18 cellular contexts compared by ENCODE assay signal in genomic region chr15:78925076-78925624, GRCh38.
"Had no signal": no experiment of that assay in that cellular context is flagged by ENCODE, and none has a peak within 500 bp of the region (broad histone marks: within the 10 kb centered on the region; RNA-seq: fewer than 3 reads in every experiment).

No MANE protein-coding gene starts in this region.

- H3K27me3 Mint-ChIP-seq: activated CD4-positive, alpha-beta memory T cell treated with anti-CD3 and anti-CD28 coated beads for 36 hours; central memory CD8-positive, alpha-beta T cell had no signal

- H3K4me1 Mint-ChIP-seq: central memory CD8-positive, alpha-beta T cell; natural killer cell had no signal

- DNase-seq: activated CD4-positive, alpha-beta memory T cell treated with anti-CD3 and anti-CD28 coated beads for 36 hours; activated naive CD4-positive, alpha-beta T cell treated with anti-CD3 and anti-CD28 coated beads, Interleukin-2, amount 50 U/mL, for 16 hours; dermis blood vessel endothelial cell; esophagus squamous epithelium; foreskin fibroblast; glutamatergic neuron; immature natural killer cell; left colon; mammary epithelial cell; mucosa of descending colon; natural killer cell; stimulated activated CD4-positive, alpha-beta T cell treated with anti-CD3 and anti-CD28 coated beads, Interleukin-2, amount 100 ng/mL, for 24 hours; stimulated activated naive CD8-positive, alpha-beta T cell treated with anti-CD3 and anti-CD28 coated beads, Interleukin-15, Interleukin-2, amounts not matched to agents 100 U/mL and 50 U/mL, for 24 hours had no signal

- H3K9me3 Mint-ChIP-seq: activated CD4-positive, alpha-beta memory T cell treated with anti-CD3 and anti-CD28 coated beads for 36 hours; activated T-helper 1 cell treated with anti-CD3 and anti-CD28 coated beads, Interleukin-12 subunit alpha, Interleukin-12 subunit beta, Interleukin-2, Interleukin-4 antibody, amounts not matched to agents 30 ng/mL and 10 ng/mL and 1 ng/mL, durations not matched to agents 14 hours and 24 hours and 36 hours; central memory CD8-positive, alpha-beta T cell; immature natural killer cell; natural killer cell had no signal

- H3K36me3 Mint-ChIP-seq: natural killer cell had no signal

- ATAC-seq: left colon; mucosa of descending colon; natural killer cell; sciatic nerve; stimulated activated naive CD8-positive, alpha-beta T cell treated with anti-CD3 and anti-CD28 coated beads, Interleukin-15, Interleukin-2, amounts not matched to agents 100 U/mL and 50 U/mL, for 24 hours had no signal

- H3K4me1 ChIP-seq: adrenal gland, suprapubic skin had no signal

- H3K27ac ChIP-seq: adrenal gland, esophagus squamous epithelium, suprapubic skin had no signal

- H3K27me3 ChIP-seq: adrenal gland, esophagus squamous epithelium, suprapubic skin had no signal

- H3K4me3 ChIP-seq: adrenal gland, esophagus squamous epithelium, mucosa of descending colon, suprapubic skin had no signal

- H3K4me3 Mint-ChIP-seq: activated CD4-positive, alpha-beta memory T cell treated with anti-CD3 and anti-CD28 coated beads for 36 hours; activated T-helper 1 cell treated with anti-CD3 and anti-CD28 coated beads, Interleukin-12 subunit alpha, Interleukin-12 subunit beta, Interleukin-2, Interleukin-4 antibody, amounts not matched to agents 30 ng/mL and 10 ng/mL and 1 ng/mL, durations not matched to agents 14 hours and 24 hours and 36 hours; central memory CD8-positive, alpha-beta T cell; immature natural killer cell; natural killer cell had no signal

- H3K9me3 ChIP-seq: adrenal gland, esophagus squamous epithelium, mucosa of descending colon, suprapubic skin had no signal
